In the genomic region with DNA sequence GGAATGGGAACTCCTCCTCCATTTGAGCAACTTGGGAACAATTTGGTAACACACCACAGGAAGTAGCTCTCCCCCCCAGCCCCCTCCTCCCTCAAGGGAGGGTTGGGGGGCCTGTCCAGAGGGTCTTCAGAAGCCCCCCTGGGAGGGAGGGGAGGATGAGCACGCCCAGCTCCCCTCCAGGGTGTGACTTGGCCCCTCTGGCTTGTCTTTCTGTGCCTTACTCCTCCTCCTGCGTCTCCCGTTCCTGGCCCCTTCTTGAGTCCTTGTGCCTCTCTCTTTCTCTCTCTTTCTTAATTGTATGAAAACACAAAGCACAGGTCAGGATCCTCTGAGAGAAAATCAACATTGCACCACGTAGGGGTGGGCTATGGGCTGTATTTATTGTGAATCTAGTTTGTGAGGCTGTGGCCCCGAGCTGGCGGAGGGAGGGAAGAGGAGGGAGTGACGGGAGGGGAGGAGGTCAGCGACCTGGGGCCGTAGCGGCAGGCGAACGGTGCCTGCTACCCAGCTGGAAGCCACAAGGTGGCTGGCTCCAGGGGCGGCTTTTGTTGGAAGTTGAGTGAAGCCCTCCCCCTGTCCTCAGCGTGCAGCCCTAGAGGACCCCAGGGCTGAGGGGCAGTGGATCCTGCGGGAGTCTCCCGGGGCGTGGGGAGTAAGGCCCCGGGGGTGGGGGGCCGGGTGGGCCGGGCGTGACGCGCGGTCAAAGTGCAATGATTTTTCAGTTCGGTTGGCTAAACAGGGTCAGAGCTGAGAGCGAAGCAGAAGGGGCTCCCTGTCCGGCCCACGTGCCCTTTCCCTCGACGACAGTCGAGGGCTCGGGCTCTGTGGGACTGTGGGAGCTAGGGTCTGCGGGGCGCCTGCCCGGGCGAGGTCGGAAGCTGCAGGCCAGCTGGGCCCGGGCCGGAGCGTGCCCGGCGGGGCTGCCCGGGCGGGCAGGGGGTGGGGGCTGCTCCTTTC, we compare ENCODE assay signal across 8 cellular contexts. TPM values are rescaled to one million over a fixed set of nuclear protein-coding genes. Genes with fewer than 3 reads are reported as not detected.
DNase-seq lines count a peak whose midpoint lies in the region; ATAC-seq and TF ChIP-seq lines count a peak whose summit lies in the region.

No MANE protein-coding gene starts in this region.

- no peak for DNase-seq in natural killer cell treated with Interleukin-12 subunit alpha and Interleukin-12 subunit beta and Interleukin-15 and Interleukin-18, amount 100 ng/mL, for 72 hours (ENCODE audit: low spot score)
- no peak for DNase-seq in natural killer cell
- DNase-seq in activated T-cell treated with anti-CD3 and anti-CD28 coated beads, Interleukin-2, amount 50 U/mL, for 72 hours, result peak in 1 of 2 donors; percentile 36
- DNase-seq in D341Med (ENCODE audit: low spot score), result no peak
- DNase-seq in NCI-H1694 treated with DMSO at 0.1 percent for 48 hours (lab: John Stamatoyannopoulos, UW), result no peak

- peaks cover 13 to 17% of the 10 kb centered on the region in 2 donors for H3K27me3 Mint-ChIP-seq in natural killer cell treated with Interleukin-12 subunit alpha and Interleukin-12 subunit beta and Interleukin-15 and Interleukin-18, amount 100 ng/mL, for 72 hours
- peaks cover 8 to 23% of the 10 kb centered on the region in 2 donors for H3K27me3 Mint-ChIP-seq in natural killer cell (ENCODE audit: low read depth in 2 of 2)
- H3K27me3 Mint-ChIP-seq in activated T-cell treated with anti-CD3 and anti-CD28 coated beads, Interleukin-2, amount 50 U/mL, for 72 hours (ENCODE audit: low read depth), result peaks cover 39% of the 10 kb centered on the region

- peaks cover 5% of the 10 kb centered on the region for H3K9me3 Mint-ChIP-seq in natural killer cell treated with Interleukin-12 subunit alpha and Interleukin-12 subunit beta and Interleukin-15 and Interleukin-18, amount 100 ng/mL, for 72 hours
- peaks cover 3% of the 10 kb centered on the region in 2 donors for H3K9me3 Mint-ChIP-seq in natural killer cell
- peaks cover 0 to 5% of the 10 kb centered on the region in 2 donors for H3K9me3 Mint-ChIP-seq in activated T-cell treated with anti-CD3 and anti-CD28 coated beads, Interleukin-2, amount 50 U/mL, for 72 hours

- peak overlapping the region; percentile 65 for H3K27ac ChIP-seq in layer of hippocampus (ENCODE audit: low read depth, low read length)

- intact Hi-C loops in natural killer cell (cut with micrococcal nuclease), result no loop called here

- peaks cover 25 to 26% of the 10 kb centered on the region in 2 donors for H3K4me1 Mint-ChIP-seq in natural killer cell treated with Interleukin-12 subunit alpha and Interleukin-12 subunit beta and Interleukin-15 and Interleukin-18, amount 100 ng/mL, for 72 hours (ENCODE audit: low read depth in 2 of 2)
- peaks cover 25 to 37% of the 10 kb centered on the region in 2 donors for H3K4me1 Mint-ChIP-seq in natural killer cell
- H3K4me1 Mint-ChIP-seq in activated T-cell treated with anti-CD3 and anti-CD28 coated beads, Interleukin-2, amount 50 U/mL, for 72 hours (ENCODE audit: low read depth), result peaks cover 51% of the 10 kb centered on the region

- no peak for TF ChIP-seq CTCF in natural killer cell (IDR thresholded peaks at IDR 0.05)

- ATAC-seq in natural killer cell treated with Interleukin-12 subunit alpha and Interleukin-12 subunit beta and Interleukin-15 and Interleukin-18, amount 100 ng/mL, for 72 hours, result no peak
- ATAC-seq in natural killer cell (no peak), HG03571 (IDR thresholded peaks at IDR 0.05; ENCODE audit: unreplicated experiment) (no peak), HG03457 (IDR thresholded peaks at IDR 0.05; ENCODE audit: unreplicated experiment) (no peak)
- no peak for ATAC-seq in activated T-cell treated with anti-CD3 and anti-CD28 coated beads, Interleukin-2, amount 50 U/mL, for 72 hours (replicated peaks in 1 of 2)

- H3K36me3 Mint-ChIP-seq in natural killer cell treated with Interleukin-12 subunit alpha and Interleukin-12 subunit beta and Interleukin-15 and Interleukin-18, amount 100 ng/mL, for 72 hours, result peaks cover 6% of the 10 kb centered on the region
- H3K36me3 Mint-ChIP-seq in natural killer cell, result no peaks in the 10 kb centered on the region
- peaks cover 0 to 5% of the 10 kb centered on the region in 2 donors for H3K36me3 Mint-ChIP-seq in activated T-cell treated with anti-CD3 and anti-CD28 coated beads, Interleukin-2, amount 50 U/mL, for 72 hours (ENCODE audit: insufficient read depth in 2 of 2)

- H3K27me3 ChIP-seq in layer of hippocampus (ENCODE audit: control insufficient read depth, insufficient read depth, low read length), result no peaks in the 10 kb centered on the region

- H3K4me3 Mint-ChIP-seq in natural killer cell treated with Interleukin-12 subunit alpha and Interleukin-12 subunit beta and Interleukin-15 and Interleukin-18, amount 100 ng/mL, for 72 hours, result peak overlapping the region; percentile 9
- no peak overlapping the region for H3K4me3 Mint-ChIP-seq in natural killer cell
- H3K4me3 Mint-ChIP-seq in activated T-cell treated with anti-CD3 and anti-CD28 coated beads, Interleukin-2, amount 50 U/mL, for 72 hours, result peak overlapping the region; percentile 47 to 74

- no peak overlapping the region for H3K27ac Mint-ChIP-seq in natural killer cell treated with Interleukin-12 subunit alpha and Interleukin-12 subunit beta and Interleukin-15 and Interleukin-18, amount 100 ng/mL, for 72 hours
- peak overlapping the region in 1 of 2 donors; percentile 58 for H3K27ac Mint-ChIP-seq in natural killer cell
- H3K27ac Mint-ChIP-seq in activated T-cell treated with anti-CD3 and anti-CD28 coated beads, Interleukin-2, amount 50 U/mL, for 72 hours, result no peak overlapping the region

RNA-seq across cellular contexts. Expression of gene LYL1, which starts 6.4 kb away (rescaled TPM):
- total RNA-seq in natural killer cell treated with Interleukin-12 subunit alpha and Interleukin-12 subunit beta and Interleukin-15 and Interleukin-18, amount 100 ng/mL, for 72 hours, result 1 to 10 TPM in 1 of 2 donors, under 1 TPM in 1; 0.86 to 1.4 TPM
- 1 to 10 TPM; 2.0 to 7.7 (median 6.7) TPM for total RNA-seq in natural killer cell
- 1 to 10 TPM; 4.8 to 6.3 TPM for total RNA-seq in activated T-cell treated with anti-CD3 and anti-CD28 coated beads, Interleukin-2, amount 50 U/mL, for 72 hours

RNA-seq across cellular contexts. Expression of gene TRMT1, which starts 20.3 kb away (rescaled TPM):
- total RNA-seq in natural killer cell treated with Interleukin-12 subunit alpha and Interleukin-12 subunit beta and Interleukin-15 and Interleukin-18, amount 100 ng/mL, for 72 hours, result 100 to 1,000 TPM in 1 of 2 donors, 10 to 100 TPM in 1; 54.6 to 120 TPM
- 10 to 100 TPM; 33.8 to 48.5 (median 42.2) TPM for total RNA-seq in natural killer cell
- total RNA-seq in activated T-cell treated with anti-CD3 and anti-CD28 coated beads, Interleukin-2, amount 50 U/mL, for 72 hours, result 10 to 100 TPM; 41.0 to 46.0 TPM

RNA-seq across cellular contexts. Expression of gene NACC1, which starts 21.9 kb away (rescaled TPM):
- total RNA-seq in natural killer cell treated with Interleukin-12 subunit alpha and Interleukin-12 subunit beta and Interleukin-15 and Interleukin-18, amount 100 ng/mL, for 72 hours, result 100 to 1,000 TPM; 129 to 138 TPM
- 10 to 100 TPM; 41.2 to 48.7 (median 43.4) TPM for total RNA-seq in natural killer cell
- 10 to 100 TPM; 53.6 to 76.0 TPM for total RNA-seq in activated T-cell treated with anti-CD3 and anti-CD28 coated beads, Interleukin-2, amount 50 U/mL, for 72 hours

RNA-seq across cellular contexts. Expression of gene STX10, which starts 54.0 kb away (rescaled TPM):
- total RNA-seq in natural killer cell treated with Interleukin-12 subunit alpha and Interleukin-12 subunit beta and Interleukin-15 and Interleukin-18, amount 100 ng/mL, for 72 hours, result 10 to 100 TPM; 48.1 to 62.5 TPM
- total RNA-seq in natural killer cell, result 10 to 100 TPM; 39.2 to 46.9 (median 42.0) TPM
- 10 to 100 TPM; 73.9 to 89.9 TPM for total RNA-seq in activated T-cell treated with anti-CD3 and anti-CD28 coated beads, Interleukin-2, amount 50 U/mL, for 72 hours

RNA-seq across cellular contexts. Expression of gene IER2, which starts 54.0 kb away (rescaled TPM):
- 100 to 1,000 TPM; 106 to 117 TPM for total RNA-seq in natural killer cell treated with Interleukin-12 subunit alpha and Interleukin-12 subunit beta and Interleukin-15 and Interleukin-18, amount 100 ng/mL, for 72 hours
- total RNA-seq in natural killer cell, result 1,000 to 10,000 TPM in 1 of 3 donors, 100 to 1,000 TPM in 2; 668 to 1,112 (median 949) TPM
- 100 to 1,000 TPM; 168 to 184 TPM for total RNA-seq in activated T-cell treated with anti-CD3 and anti-CD28 coated beads, Interleukin-2, amount 50 U/mL, for 72 hours
